12 cellular contexts compared by ENCODE assay signal in the genomic region with DNA sequence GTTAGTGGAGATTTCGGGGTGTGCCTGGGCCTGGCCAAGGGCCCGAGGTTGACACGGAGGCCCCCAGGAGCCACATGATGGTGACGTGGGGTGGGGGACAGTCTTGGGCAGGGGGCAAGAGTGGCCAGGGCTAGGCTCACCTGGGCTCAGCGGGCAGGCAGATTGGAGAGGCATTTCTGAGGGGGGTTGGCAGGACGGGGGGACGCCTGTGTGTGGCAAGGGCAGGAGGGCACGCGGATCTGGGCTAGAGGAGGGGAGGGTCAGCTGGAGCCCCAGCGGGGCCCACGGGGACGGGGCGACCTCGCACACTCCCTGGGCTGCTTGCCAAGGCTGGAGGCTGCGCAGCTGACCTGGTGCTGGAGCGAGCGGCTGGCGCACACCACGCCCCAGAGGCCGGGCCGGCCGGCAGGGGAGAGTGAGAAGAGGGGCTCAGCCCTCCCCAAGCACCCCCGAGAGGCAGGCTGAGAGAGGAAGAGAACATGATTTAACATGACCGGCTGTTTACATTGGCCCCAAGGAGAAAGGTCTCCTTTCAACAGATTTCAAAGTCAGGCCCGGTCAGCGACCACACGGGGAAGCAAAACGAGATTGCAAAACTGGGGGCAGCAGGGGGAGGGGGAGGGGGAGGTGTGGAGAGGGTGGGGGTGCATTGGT. TPM values are rescaled to one million over a fixed set of nuclear protein-coding genes. Genes with fewer than 3 reads are reported as not detected.
DNase-seq lines count a peak whose midpoint lies in the region; ATAC-seq and TF ChIP-seq lines count a peak whose summit lies in the region.
"Had no signal": no experiment of that assay in that cellular context is flagged by ENCODE, and none has a peak within 500 bp of the region (broad histone marks: within the 10 kb centered on the region; RNA-seq: fewer than 3 reads in every experiment).

No MANE protein-coding gene starts in this region.

- no peaks in the 10 kb centered on the region for H3K27me3 Mint-ChIP-seq in T-helper 2 cell treated with Interferon-gamma antibody and Interleukin-4, amounts not matched to agents 5 μg/mL and 100 μg/mL, for 36 hours (ENCODE audit: low read depth)
- H3K27me3 Mint-ChIP-seq in CD4-positive, alpha-beta memory T cell = peaks cover 2 to 7% of the 10 kb centered on the region in 2 donors

- H3K27ac ChIP-seq in breast epithelium (peak overlapping the region; percentile 33 to 89), stomach (peak overlapping the region in 3 of 5 donors; percentile 34 to 58 (median 54))
- no peak overlapping the region for H3K27ac ChIP-seq in CD4-positive, alpha-beta memory T cell (ENCODE audit: low read depth, low read length)

- no peaks in the 10 kb centered on the region for H3K36me3 Mint-ChIP-seq in T-helper 2 cell treated with Interferon-gamma antibody and Interleukin-4, amounts not matched to agents 5 μg/mL and 100 μg/mL, for 36 hours (ENCODE audit: low read depth)
- no peaks in the 10 kb centered on the region for H3K36me3 Mint-ChIP-seq in CD4-positive, alpha-beta memory T cell

- CTCF ChIA-PET in CD4-positive, alpha-beta memory T cell (lab: Charles Lee; ENCODE audit: partially characterized antibody) = no interaction called here

- H3K9me3 ChIP-seq in breast epithelium (no peaks in the 10 kb centered on the region), stomach (no peaks in the 10 kb centered on the region)
- no peaks in the 10 kb centered on the region for H3K9me3 ChIP-seq in CD4-positive, alpha-beta memory T cell (ENCODE audit: control insufficient read depth in 1 of 2, low read length in 2 of 2)

- intact Hi-C loops in breast epithelium (cut with DNase I; ENCODE audit: low total_unique reads) = no loop called here
- intact Hi-C loops in left colon (cut with DNase I, micrococcal nuclease) = no loop called here
- intact Hi-C loops in stomach (cut with DNase I; ENCODE audit: low total_unique reads) = no loop called here
- intact Hi-C loops in CD4-positive, alpha-beta memory T cell (cut with micrococcal nuclease) = no loop called here

- DNase-seq in NCI-H1417 (lab: John Stamatoyannopoulos, UW) = peak; percentile 3 to 70 (median 54)
- no peak for DNase-seq in NCI-H1417 treated with DMSO at 0.1 percent for 48 hours (lab: John Stamatoyannopoulos, UW)
- DNase-seq in breast epithelium (ENCODE audit: low spot score in 2 of 2) = peak; percentile 34 to 54
- peak; percentile 26 to 58 for DNase-seq in left colon
- peak; percentile 65 for DNase-seq in stomach
- DNase-seq in T-helper 2 cell treated with Interferon-gamma antibody and Interleukin-4, amounts not matched to agents 5 μg/mL and 100 μg/mL, for 36 hours (ENCODE audit: low spot score) = no peak
- DNase-seq in CD4-positive, alpha-beta memory T cell = no peak
- no peak for DNase-seq in superior temporal gyrus (ENCODE audit: extremely low spot score)
- DNase-seq: NCI-H2081 had no signal

- H3K4me3 ChIP-seq in breast epithelium = peak overlapping the region in 1 of 3 donors; percentile 10
- no peak overlapping the region for H3K4me3 ChIP-seq in stomach
- H3K4me3 ChIP-seq in CD4-positive, alpha-beta memory T cell (ENCODE audit: low read length in 2 of 2) = no peak overlapping the region
- H3K4me3 ChIP-seq: smooth muscle cell had no signal

- H3K27me3 ChIP-seq in breast epithelium = no peaks in the 10 kb centered on the region
- H3K27me3 ChIP-seq in stomach = peaks cover 0 to 33% (median 0%) of the 10 kb centered on the region in 3 donors
- no peaks in the 10 kb centered on the region for H3K27me3 ChIP-seq in CD4-positive, alpha-beta memory T cell (ENCODE audit: insufficient read depth, low read length)

- peak; percentile 32 for ATAC-seq in left colon

- no peak for TF ChIP-seq EP300 in stomach (IDR thresholded peaks at IDR 0.05)

- H3K9me3 Mint-ChIP-seq in T-helper 2 cell treated with Interferon-gamma antibody and Interleukin-4, amounts not matched to agents 5 μg/mL and 100 μg/mL, for 36 hours = no peaks in the 10 kb centered on the region
- H3K9me3 Mint-ChIP-seq in CD4-positive, alpha-beta memory T cell = no peaks in the 10 kb centered on the region

- H3K4me1 Mint-ChIP-seq in T-helper 2 cell treated with Interferon-gamma antibody and Interleukin-4, amounts not matched to agents 5 μg/mL and 100 μg/mL, for 36 hours (ENCODE audit: low read depth) = no peaks in the 10 kb centered on the region
- no peaks in the 10 kb centered on the region for H3K4me1 Mint-ChIP-seq in CD4-positive, alpha-beta memory T cell

- H3K4me1 ChIP-seq in breast epithelium = peaks cover 5 to 7% of the 10 kb centered on the region in 2 donors
- peaks cover 7 to 35% (median 32%) of the 10 kb centered on the region in 4 donors for H3K4me1 ChIP-seq in stomach
- no peaks in the 10 kb centered on the region for H3K4me1 ChIP-seq in CD4-positive, alpha-beta memory T cell (ENCODE audit: insufficient read depth, low read length)

- POLR2A ChIA-PET in CD4-positive, alpha-beta memory T cell (lab: Charles Lee; ENCODE audit: partially characterized antibody) = no interaction called here

- 11 to 21% (median 17%) methylated on average over 19 to 28 of the region's 28 CpGs for WGBS in stomach, 5 donors

- TF ChIP-seq CTCF in breast epithelium (IDR thresholded peaks at IDR 0.05) (no peak), stomach (IDR thresholded peaks at IDR 0.05) (no peak)

- H3K36me3 ChIP-seq in breast epithelium (no peaks in the 10 kb centered on the region), stomach (no peaks in the 10 kb centered on the region)
- no peaks in the 10 kb centered on the region for H3K36me3 ChIP-seq in CD4-positive, alpha-beta memory T cell (ENCODE audit: insufficient read depth, low read length)

- no peak overlapping the region for H3K4me3 Mint-ChIP-seq in T-helper 2 cell treated with Interferon-gamma antibody and Interleukin-4, amounts not matched to agents 5 μg/mL and 100 μg/mL, for 36 hours
- no peak overlapping the region for H3K4me3 Mint-ChIP-seq in CD4-positive, alpha-beta memory T cell

- TF ChIP-seq POLR2A in breast epithelium (IDR thresholded peaks at IDR 0.05) (no peak), stomach (IDR thresholded peaks at IDR 0.05) (no peak)

- H3K27ac Mint-ChIP-seq in T-helper 2 cell treated with Interferon-gamma antibody and Interleukin-4, amounts not matched to agents 5 μg/mL and 100 μg/mL, for 36 hours = no peak overlapping the region
- H3K27ac Mint-ChIP-seq in CD4-positive, alpha-beta memory T cell = no peak overlapping the region

RNA-seq across cellular contexts. Expression of gene SNED1, which starts 38.0 kb away (rescaled TPM):
- total RNA-seq in breast epithelium (10 to 100 TPM; 27.1 to 46.9 (median 35.2) TPM), left colon (10 to 100 TPM in 1 of 2 donors, 1 to 10 TPM in 1; 9.4 to 10.1 TPM), stomach (100 to 1,000 TPM in 1 of 5 donors, 10 to 100 TPM in 4; 11.4 to 106 (median 22.7) TPM)
- polyA plus RNA-seq in stomach = 1 to 10 TPM; 2.0 to 2.7 (median 2.3) TPM
- total RNA-seq in CD4-positive, alpha-beta memory T cell = 10 to 100 TPM; 85.2 to 90.1 TPM
- polyA plus RNA-seq in CD4-positive, alpha-beta memory T cell = 1 to 10 TPM; 1.6 to 3.2 TPM

RNA-seq across cellular contexts. Expression of gene CROCC2, which starts 54.3 kb away (rescaled TPM):
- total RNA-seq in breast epithelium = under 1 TPM in 1 of 3 donors, not detected in 2; 0.33 TPM
- under 1 TPM in 1 of 2 donors, not detected in 1; 0.06 TPM for total RNA-seq in left colon
- total RNA-seq in stomach = 1 to 10 TPM in 1 of 5 donors, not detected in 4; 4.9 TPM
- polyA plus RNA-seq in stomach = under 1 TPM in 1 of 3 donors, not detected in 2; 0.03 TPM
- total RNA-seq in CD4-positive, alpha-beta memory T cell = not detected
- polyA plus RNA-seq in CD4-positive, alpha-beta memory T cell = not detected
- total RNA-seq: activated CD8-positive, alpha-beta memory T cell treated with anti-CD3 and anti-CD28 coated beads for 36 hours; frontal cortex; smooth muscle cell had no signal
- polyA plus RNA-seq: smooth muscle cell had no signal

Comparison
In these comparisons a context has a peak if more than half of its experiments do, and no peak if none do; other contexts are left out.
1. DNase-seq: peak in NCI-H1417 (3 of 3), breast epithelium (2 of 2), left colon (2 of 2) and stomach (single experiment); none in NCI-H1417 treated with DMSO at 0.1 percent for 48 hours (single experiment), T-helper 2 cell treated with Interferon-gamma antibody and Interleukin-4, amounts not matched to agents 5 μg/mL and 100 μg/mL, for 36 hours (single experiment), CD4-positive, alpha-beta memory T cell (0 of 5) and superior temporal gyrus (single experiment).